33 cellular contexts compared by ENCODE assay signal in genomic region chr5:122943050-122943698, GRCh38.
DNase-seq lines count a peak whose midpoint lies in the region; ATAC-seq, FAIRE-seq and TF ChIP-seq lines count a peak whose summit lies in the region.
"Had no signal": no experiment of that assay in that cellular context is flagged by ENCODE, and none has a peak within 500 bp of the region (broad histone marks: within the 10 kb centered on the region; RNA-seq: fewer than 3 reads in every experiment).

No MANE protein-coding gene starts in this region.

- H3K4me3 ChIP-seq in bronchial epithelial cell (ENCODE audit: low read depth, low read length), result no peak overlapping the region
- no peak overlapping the region for H3K4me3 ChIP-seq in trophoblast cell (ENCODE audit: low read depth, low read length)
- H3K4me3 ChIP-seq: HAP-1, heart right ventricle, SJCRH30, spleen, uterus had no signal

- TF ChIP-seq CTCF in bronchial epithelial cell (IDR thresholded peaks at IDR 0.05; ENCODE audit: insufficient read depth, low read length, severe bottlenecking), result no peak

- H3K4me1 ChIP-seq in trophoblast cell (ENCODE audit: control insufficient read depth in 1 of 2, insufficient read depth in 2 of 2, low read length in 2 of 2), result no peaks in the 10 kb centered on the region
- H3K4me1 ChIP-seq: Caco-2, SJCRH30, uterus had no signal

- peak; percentile 43 for FAIRE-seq in bronchial epithelial cell (lab: Jason Lieb, UNC)
- FAIRE-seq: astrocyte, G401.6, kidney had no signal

- H4K91ac ChIP-seq in trophoblast cell (ENCODE audit: low read depth, low read length), result no peak overlapping the region

- no peak overlapping the region for H2BK12ac ChIP-seq in trophoblast cell (ENCODE audit: low read length)

- H3K79me2 ChIP-seq in trophoblast cell (ENCODE audit: control insufficient read depth, insufficient read depth, low read length, poor library complexity), result no peaks in the 10 kb centered on the region

- no peak overlapping the region for H3K4ac ChIP-seq in trophoblast cell (ENCODE audit: low read depth, low read length)

- no peaks in the 10 kb centered on the region for H3K36me3 ChIP-seq in bronchial epithelial cell (ENCODE audit: control insufficient read depth, insufficient read depth, low read length)
- peaks cover 0 to 4% of the 10 kb centered on the region in 2 experiments for H3K36me3 ChIP-seq in trophoblast cell (ENCODE audit: control insufficient read depth in 1 of 2, insufficient read depth in 2 of 2, low read length in 2 of 2)
- H3K36me3 ChIP-seq: HAP-1, neutrophil, SJCRH30, uterus had no signal

- H3K27me3 ChIP-seq in bronchial epithelial cell (ENCODE audit: control insufficient read depth, insufficient read depth, low read length) (no peaks in the 10 kb centered on the region), trophoblast cell (ENCODE audit: insufficient read depth, low read length) (no peaks in the 10 kb centered on the region)
- H3K27me3 ChIP-seq: heart right ventricle, neutrophil, SJCRH30, spleen, uterus had no signal

- no peak overlapping the region for H2BK5ac ChIP-seq in trophoblast cell (ENCODE audit: low read depth, low read length, poor library complexity)

- H3K23ac ChIP-seq in trophoblast cell (ENCODE audit: low read length), result no peak overlapping the region

- no peaks in the 10 kb centered on the region for H3K79me1 ChIP-seq in trophoblast cell (ENCODE audit: low read length)

- ATAC-seq in HG02840 (IDR thresholded peaks at IDR 0.05; ENCODE audit: low FRiP score, unreplicated experiment), result peak; percentile 49
- ATAC-seq in HG03460 (IDR thresholded peaks at IDR 0.05; ENCODE audit: unreplicated experiment), result no peak
- ATAC-seq: activated naive CD8-positive, alpha-beta T cell treated with anti-CD3 and anti-CD28 coated beads, Interleukin-2, amount 50 U/mL, for 24 hours; activated T-cell treated with anti-CD3 and anti-CD28 coated beads, Interleukin-2, amount 50 U/mL, for 72 hours; right cardiac atrium; stimulated activated naive CD8-positive, alpha-beta T cell treated with anti-CD3 and anti-CD28 coated beads, Interleukin-15, Interleukin-2, amounts not matched to agents 100 U/mL and 50 U/mL, for 24 hours had no signal

- peak overlapping the region; percentile 33 for H3K18ac ChIP-seq in trophoblast cell (ENCODE audit: low read length)

- no peaks in the 10 kb centered on the region for H3K9me3 ChIP-seq in trophoblast cell (ENCODE audit: insufficient read depth, low read depth, low read length)
- H3K9me3 ChIP-seq: Caco-2, HAP-1, heart right ventricle, neutrophil, SJCRH30, spleen, uterus had no signal

- H3K9ac ChIP-seq in trophoblast cell (ENCODE audit: low read length), result no peak overlapping the region

- H4K8ac ChIP-seq in trophoblast cell (ENCODE audit: low read depth, low read length), result no peak overlapping the region

- peak; percentile 54 for DNase-seq in NCI-H2227 (lab: John Stamatoyannopoulos, UW; ENCODE audit: unreplicated experiment)
- DNase-seq in NCI-H2227 treated with DMSO at 0.1 percent for 48 hours (lab: John Stamatoyannopoulos, UW), result no peak
- DNase-seq in bronchial epithelial cell (ENCODE audit: low read depth), result no peak
- no peak for DNase-seq in trophoblast cell
- no peak for DNase-seq in NCI-H187 treated with DMSO at 0.1 percent for 48 hours (lab: John Stamatoyannopoulos, UW)
- no peak for DNase-seq in NOMO-1 (lab: John Stamatoyannopoulos, UW; ENCODE audit: unreplicated experiment in 2 of 2)
- DNase-seq: 8988T; activated CD4-positive, alpha-beta T cell treated with anti-CD3 and anti-CD28 coated beads, Interleukin-2, amount 10 ng/mL, durations not matched to agents 7 days and 5 days; activated naive CD8-positive, alpha-beta T cell treated with anti-CD3 and anti-CD28 coated beads, Interleukin-2, amount 50 U/mL, for 24 hours; activated T-cell treated with anti-CD3 and anti-CD28 coated beads, Interleukin-2, amount 50 U/mL, for 72 hours; Caco-2; central memory CD4-positive, alpha-beta T cell; cortex of kidney; DMS79; effector memory CD4-positive, alpha-beta T cell; heart right ventricle; Karpas-422; kidney; MV-4-11; NCI-H526; right cardiac atrium; spleen; stimulated activated CD4-positive, alpha-beta T cell treated with anti-CD3 and anti-CD28 coated beads, Interleukin-2, amount 100 ng/mL, for 24 hours; stimulated activated naive CD8-positive, alpha-beta T cell treated with anti-CD3 and anti-CD28 coated beads, Interleukin-15, Interleukin-2, amounts not matched to agents 100 U/mL and 50 U/mL, for 24 hours; uterus had no signal

- H2BK120ac ChIP-seq in trophoblast cell (ENCODE audit: insufficient read depth, low read length, poor library complexity), result no peak overlapping the region

- no peak overlapping the region for H3K4me2 ChIP-seq in trophoblast cell (ENCODE audit: low read length)

- H2AFZ ChIP-seq in trophoblast cell (ENCODE audit: insufficient read depth, low read length, poor library complexity), result no peak overlapping the region

- WGBS in trophoblast cell (ENCODE audit: extremely low coverage, insufficient coverage, insufficient read length), result no CpG with 5 or more reads among the region's 7 CpGs

- H2AK5ac ChIP-seq in trophoblast cell (ENCODE audit: low read length), result no peak overlapping the region

- no peak overlapping the region for H3K27ac ChIP-seq in trophoblast cell (ENCODE audit: low read depth, low read length)
- H3K27ac ChIP-seq: C4-2B, heart right ventricle, neutrophil, SJCRH30, spleen, uterus had no signal

- H3K14ac ChIP-seq in trophoblast cell (ENCODE audit: low read length), result no peak overlapping the region

- H4K12ac ChIP-seq in trophoblast cell (ENCODE audit: low read depth, low read length), result no peak overlapping the region
